Comparison of ENCODE assay signal across 17 cellular contexts in the genomic region with DNA sequence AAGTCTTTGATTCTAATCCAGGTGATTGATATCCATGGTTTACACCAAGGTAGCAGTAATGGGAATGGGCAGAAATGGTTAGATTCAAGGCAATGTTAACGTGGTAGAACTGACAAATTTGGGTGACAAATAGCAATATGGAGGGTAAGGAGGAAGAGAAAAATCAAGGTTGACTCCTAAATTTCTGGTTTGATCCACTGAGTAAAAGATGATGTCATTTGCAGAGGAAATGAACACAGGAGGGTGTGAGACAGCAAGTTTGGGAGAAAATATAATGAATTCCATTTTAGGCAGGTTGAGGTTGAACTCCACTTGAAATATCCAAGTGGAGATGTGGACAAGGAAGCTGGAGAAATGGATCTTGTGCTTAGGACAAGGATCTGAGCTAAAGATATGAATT.
"Had no signal": no experiment of that assay in that cellular context is flagged by ENCODE, and none has a peak within 500 bp of the region (broad histone marks: within the 10 kb centered on the region; RNA-seq: fewer than 3 reads in every experiment).

No MANE protein-coding gene starts in this region.

- H3K27ac ChIP-seq: neutrophil, parathyroid adenoma, upper lobe of left lung had no signal

- H3K4me2 ChIP-seq: hepatocyte had no signal

- H3K4me3 ChIP-seq: dorsolateral prefrontal cortex, hepatocyte, upper lobe of left lung had no signal

- H3K79me2 ChIP-seq: hepatocyte, parathyroid adenoma had no signal

- H3K9ac ChIP-seq: parathyroid adenoma had no signal

- H3K36me3 ChIP-seq: neutrophil, upper lobe of left lung had no signal

- H3K4me1 ChIP-seq: upper lobe of left lung had no signal

- H3K9me3 ChIP-seq: neutrophil, upper lobe of left lung had no signal

- H2AFZ ChIP-seq: hepatocyte, parathyroid adenoma had no signal

- ATAC-seq: activated naive CD8-positive, alpha-beta T cell treated with anti-CD3 and anti-CD28 coated beads, Interleukin-2, amount 50 U/mL, for 24 hours; natural killer cell had no signal

- FAIRE-seq: bronchial epithelial cell, small intestine had no signal

- DNase-seq: activated CD4-positive, alpha-beta T cell treated with anti-CD3 and anti-CD28 coated beads, Interleukin-2, amount 10 ng/mL, durations not matched to agents 7 days and 5 days; activated naive CD4-positive, alpha-beta T cell; activated naive CD8-positive, alpha-beta T cell treated with anti-CD3 and anti-CD28 coated beads, Interleukin-2, amount 50 U/mL, for 24 hours; aorta; dorsolateral prefrontal cortex; left ventricle myocardium superior; mesenchymal stem cell; natural killer cell; small intestine; stimulated activated CD4-positive, alpha-beta T cell treated with anti-CD3 and anti-CD28 coated beads, Interleukin-4, amount 100 ng/mL, for 4 hours; stimulated activated CD8-positive, alpha-beta memory T cell treated with anti-CD3 and anti-CD28 coated beads, Interleukin-4, amount 100 ng/mL, for 48 hours; stimulated activated naive CD4-positive, alpha-beta T cell treated with Interleukin-2 at 50 U/mL for 16 hours; upper lobe of left lung had no signal

- H3K27me3 ChIP-seq: hepatocyte, neutrophil, upper lobe of left lung had no signal
